Comparison of ENCODE assay signal across 1 cellular context in the genomic region with DNA sequence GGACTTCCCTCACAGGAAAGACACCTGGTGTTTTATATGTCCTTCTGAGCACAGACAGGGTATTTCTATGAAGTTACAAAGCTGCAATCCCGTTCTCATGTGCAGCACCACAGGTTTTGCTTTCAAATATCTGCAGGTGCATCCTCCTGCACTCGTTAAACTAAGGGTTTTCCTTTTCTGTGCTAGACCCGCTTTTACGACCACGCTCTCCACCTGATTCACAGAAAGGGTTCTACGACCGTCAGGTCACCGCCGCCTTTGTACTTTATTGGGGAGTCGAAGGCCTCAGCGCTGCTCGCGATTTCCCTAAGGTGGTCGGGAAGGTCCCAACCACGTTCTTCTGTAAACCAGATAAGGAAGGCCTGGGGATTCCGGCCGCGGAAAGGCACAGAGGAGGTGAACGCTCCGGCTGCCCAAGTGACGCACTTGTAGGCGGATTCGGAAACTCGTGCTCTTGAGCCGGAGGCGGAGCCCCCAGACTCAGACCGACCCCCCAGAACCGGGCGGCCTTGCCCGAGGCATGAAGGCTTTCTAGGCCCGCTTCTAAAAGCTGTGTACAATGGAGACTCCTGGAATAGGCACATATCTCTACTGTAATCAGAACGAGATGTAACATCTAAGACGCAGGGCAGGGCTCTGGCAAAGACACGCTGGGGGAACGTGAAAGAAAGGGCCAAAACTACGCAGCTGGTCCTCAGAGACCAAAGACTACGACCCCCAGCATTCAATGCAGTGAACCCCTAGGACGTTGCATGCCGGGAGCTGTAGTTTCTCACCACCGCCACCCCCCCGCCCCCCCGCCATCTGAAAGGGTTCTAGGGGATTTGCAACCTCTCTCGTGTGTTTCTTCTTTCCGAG.
TF ChIP-seq lines count a peak whose summit lies in the region.

No MANE protein-coding gene starts in this region.

TF ChIP-seq in endothelial cell of umbilical vein, 7 proteins besides CTCF, POLR2A, EP300 and RAD21 (continued from another document):
- TF ChIP-seq EZH2 (IDR thresholded peaks at IDR 0.05; ENCODE audit: borderline replicate concordance, low read depth, low read length, severe bottlenecking) = no peak
